ENCODE assay signal across 9 cellular contexts in the genomic region with DNA sequence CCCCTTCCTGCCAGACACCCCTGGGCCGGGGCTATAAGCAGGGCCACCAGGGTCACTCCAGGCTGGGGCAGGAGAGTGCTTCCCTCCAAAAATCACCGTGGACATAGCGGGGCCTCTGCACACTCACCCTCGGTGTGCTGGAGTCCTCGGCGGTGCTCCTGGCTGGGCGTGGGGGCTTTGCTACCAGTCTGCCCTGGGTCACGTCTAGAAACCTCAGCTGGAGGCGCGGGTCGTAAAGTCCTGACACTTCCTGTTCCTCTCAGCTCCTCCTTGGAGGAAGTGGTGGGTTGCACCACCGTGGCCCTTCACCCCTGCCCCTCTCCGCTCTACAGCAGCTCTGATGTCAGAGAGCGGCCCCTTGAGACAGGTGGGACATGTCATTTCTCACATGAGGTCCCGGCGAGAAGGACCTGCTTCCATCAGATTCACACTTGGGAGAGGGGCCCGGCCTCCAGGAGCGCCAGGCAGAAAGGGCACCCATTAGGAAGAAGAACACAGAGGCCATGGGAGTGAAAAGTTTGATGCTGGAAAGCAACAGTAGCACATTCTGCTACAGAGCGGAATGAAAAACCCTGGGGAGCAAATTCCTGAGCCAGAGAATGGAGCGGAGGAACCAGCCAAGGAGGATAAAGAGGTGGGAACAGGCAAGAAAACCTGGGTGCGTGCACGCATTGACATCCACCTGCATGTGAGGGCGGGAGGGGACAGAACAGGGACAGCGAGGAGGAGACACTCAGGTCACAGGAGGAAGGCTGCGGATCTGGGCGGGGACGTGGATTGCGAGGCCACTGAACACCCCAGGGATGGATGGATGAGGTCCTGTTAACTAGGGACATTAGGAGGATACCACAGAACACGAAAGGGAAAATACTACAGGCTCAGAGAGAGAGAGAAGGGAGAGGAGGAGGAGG. TPM values are rescaled to one million over a fixed set of nuclear protein-coding genes. Genes with fewer than 3 reads are reported as not detected.
DNase-seq lines count a peak whose midpoint lies in the region; ATAC-seq and TF ChIP-seq lines count a peak whose summit lies in the region.
"Had no signal": no experiment of that assay in that cellular context is flagged by ENCODE, and none has a peak within 500 bp of the region (broad histone marks: within the 10 kb centered on the region; RNA-seq: fewer than 3 reads in every experiment).

A gene (minus strand): TSS at position 206 of the 911 bp plus-strand sequence. CDS start 10,117 bp downstream, outside the sequence.

- no peak within 1 kb of the TSS for H2AFZ ChIP-seq in OCI-LY7 (ENCODE audit: low read length)
- H2AFZ ChIP-seq: parathyroid adenoma had no signal

- WGBS in adipose tissue, 3 donors, result 37 to 58% (median 48%) methylated on average over 27 to 29 of the region's 29 CpGs
- 57% methylated on average over 29 of the region's 29 CpGs for WGBS in urinary bladder

- no peaks in the 10 kb centered on the region for H3K36me3 ChIP-seq in OCI-LY7 (ENCODE audit: insufficient read depth, low read length)
- no peaks in the 10 kb centered on the region for H3K36me3 ChIP-seq in urinary bladder (ENCODE audit: insufficient read depth)

- H3K36me3 Mint-ChIP-seq in naive B cell, result peaks cover 0 to 16% of the 10 kb centered on the region in 2 donors

- H3K27ac Mint-ChIP-seq in naive B cell, result peak within 1 kb of the TSS; percentile 99 to 100 (median 100)

- BruUV-seq in OCI-LY7 (replicated peaks; lab: Mats Ljungman, UMichigan), result no TSS peak

- H3K9me3 ChIP-seq in OCI-LY7 (ENCODE audit: low read length), result no peaks in the 10 kb centered on the region

- peaks cover 0 to 2% (median 0%) of the 10 kb centered on the region in 7 donors for H3K9me3 Mint-ChIP-seq in naive B cell

- H3K4me1 Mint-ChIP-seq in naive B cell, result peaks cover 55 to 90% (median 85%) of the 10 kb centered on the region in 3 donors

- ATAC-seq in naive B cell (ENCODE audit: low read depth in 2 of 2) (peak; percentile 90 to 92), HG03039 (IDR thresholded peaks at IDR 0.05; ENCODE audit: unreplicated experiment) (no peak)

- H3K4me2 ChIP-seq in OCI-LY7 (ENCODE audit: low read length), result no peak within 1 kb of the TSS

- H3K4me3 ChIP-seq in OCI-LY7 (ENCODE audit: low read depth, low read length, poor library complexity, severe bottlenecking) (no peak within 1 kb of the TSS), urinary bladder (ENCODE audit: low read depth, low read length) (peak within 1 kb of the TSS; percentile 40)

- H3K27ac ChIP-seq in OCI-LY7 (ENCODE audit: low read depth, low read length, poor library complexity, severe bottlenecking) (no peak within 1 kb of the TSS), adipose tissue (ENCODE audit: low read depth, low read length) (peak within 1 kb of the TSS; percentile 79), urinary bladder (ENCODE audit: low read depth) (no peak within 1 kb of the TSS)
- H3K27ac ChIP-seq: parathyroid adenoma had no signal

- H3K4me3 Mint-ChIP-seq in naive B cell, result peak within 1 kb of the TSS; percentile 90 to 100 (median 98)

- intact Hi-C loops in OCI-LY7 (cut with micrococcal nuclease; ENCODE audit: unreplicated experiment), result no loop called here

- no peaks in the 10 kb centered on the region for H4K20me1 ChIP-seq in OCI-LY7 (ENCODE audit: insufficient read depth, low read length)

- H3K4me1 ChIP-seq in OCI-LY7 (ENCODE audit: insufficient read depth, low read length, poor library complexity, severe bottlenecking) (peaks cover 16% of the 10 kb centered on the region), urinary bladder (ENCODE audit: insufficient read depth) (no peaks in the 10 kb centered on the region)
- H3K4me1 ChIP-seq: parathyroid adenoma had no signal

- no peaks in the 10 kb centered on the region for H3K79me2 ChIP-seq in OCI-LY7 (ENCODE audit: insufficient read depth, low read depth, low read length)
- H3K79me2 ChIP-seq: parathyroid adenoma had no signal

- H3K27me3 Mint-ChIP-seq in naive B cell, result no peaks in the 10 kb centered on the region

- CTCF ChIA-PET in OCI-LY7 (lab: Charles Lee; ENCODE audit: unreplicated experiment), result no interaction called here

- H3K9me2 ChIP-seq in OCI-LY7 (ENCODE audit: insufficient read depth, low read length), result no peaks in the 10 kb centered on the region

- POLR2A ChIA-PET in OCI-LY7 (lab: Charles Lee), result interaction anchor here (0.7 kb wide), 1 partner anchor 8 kb away, joined by 3 read pairs; no protein-coding TSS in a partner anchor

- DNase-seq in stimulated activated CD4-positive, alpha-beta T cell treated with anti-CD3 and anti-CD28 coated beads, Interleukin-12 subunit alpha, Interleukin-12 subunit beta, amount 100 ng/mL, for 4 hours, result peak; percentile 61
- DNase-seq in stimulated activated CD4-positive, alpha-beta T cell treated with anti-CD3 and anti-CD28 coated beads, Interleukin-2, amount 100 ng/mL, for 48 hours, result no peak
- DNase-seq in OCI-LY7 (ENCODE audit: low spot score) (peak; percentile 20), naive B cell (peak; percentile 85), iPS-NIHi7 (ENCODE audit: extremely low spot score) (no peak)

- no peak for TF ChIP-seq CTCF in OCI-LY7 (conservative IDR thresholded peaks at IDR 0.05; ENCODE audit: low read length)

RNA-seq across cellular contexts. Expression of the gene that starts here (rescaled TPM):
- total RNA-seq in OCI-LY7 (2014; rRNA removed; shearing (Covaris generic)), result 4.2 and 11.6 TPM in 2 replicates
- total RNA-seq in OCI-LY7 (2022), result 60.8 and 78.9 TPM in 2 replicates
- polyA plus RNA-seq in adipose tissue, result 10 to 100 TPM in 2 of 3 donors, 1 to 10 TPM in 1; 9.5 to 81.7 (median 32.5) TPM
- polyA plus RNA-seq in naive B cell (ENCODE audit: low read depth in 6 of 6), result 100 to 1,000 TPM; 220 to 346 (median 303) TPM
- total RNA-seq in urinary bladder, result 20.8 TPM
- polyA plus RNA-seq in urinary bladder, result 39.9 TPM

Comparison
In these comparisons a context has a peak if more than half of its experiments do, and no peak if none do; other contexts are left out.
1. DNase-seq: peak in stimulated activated CD4-positive, alpha-beta T cell treated with anti-CD3 and anti-CD28 coated beads, Interleukin-12 subunit alpha, Interleukin-12 subunit beta, amount 100 ng/mL, for 4 hours (single experiment), OCI-LY7 (single experiment) and naive B cell (single experiment); none in stimulated activated CD4-positive, alpha-beta T cell treated with anti-CD3 and anti-CD28 coated beads, Interleukin-2, amount 100 ng/mL, for 48 hours (0 of 2) and iPS-NIHi7 (single experiment).